33 cellular contexts compared by ENCODE assay signal in the genomic region with DNA sequence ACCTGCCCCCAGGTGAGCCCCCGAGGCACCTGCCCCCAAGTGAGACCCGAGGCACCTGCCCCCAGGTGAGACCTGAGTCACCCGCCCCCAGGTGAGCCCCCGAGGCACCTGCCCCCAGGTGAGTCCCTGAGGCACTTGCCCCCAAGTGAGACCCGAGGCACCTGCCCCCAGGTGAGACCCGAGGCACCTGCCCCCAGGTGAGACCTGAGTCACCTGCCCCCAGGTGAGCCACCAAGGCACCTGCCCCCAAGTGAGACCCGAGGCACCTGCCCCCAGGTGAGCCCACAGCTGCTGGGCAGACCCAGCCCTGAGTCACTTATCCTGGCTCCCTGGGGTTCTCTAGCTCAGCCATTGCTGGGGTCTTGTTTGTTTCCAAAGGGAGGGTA. TPM values are rescaled to one million over a fixed set of nuclear protein-coding genes. Genes with fewer than 3 reads are reported as not detected.
"Had no signal": no experiment of that assay in that cellular context is flagged by ENCODE, and none has a peak within 500 bp of the region (broad histone marks: within the 10 kb centered on the region; RNA-seq: fewer than 3 reads in every experiment).

No MANE protein-coding gene starts in this region.

- DNase-seq: activated CD4-positive, alpha-beta memory T cell treated with anti-CD3 and anti-CD28 coated beads, Interleukin-2, amount 10 ng/mL, durations not matched to agents 7 days and 5 days; activated CD4-positive, alpha-beta T cell treated with anti-CD3 and anti-CD28 coated beads for 1 hour; activated CD4-positive, alpha-beta T cell treated with anti-CD3 and anti-CD28 coated beads for 36 hours; activated CD4-positive, alpha-beta T cell treated with anti-CD3 and anti-CD28 coated beads for 48 hours; activated CD4-positive, alpha-beta T cell treated with anti-CD3 and anti-CD28 coated beads, Interleukin-2, amount 10 ng/mL, durations not matched to agents 7 days and 5 days; activated CD4-positive, alpha-beta T cell treated with anti-CD3 and anti-CD28 coated beads, Interleukin-2, amount 50 U/mL, for 48 hours; activated CD4-positive, CD25-positive, alpha-beta regulatory T cell; activated CD8-positive, alpha-beta memory T cell treated with anti-CD3 and anti-CD28 coated beads for 24 hours; activated CD8-positive, alpha-beta memory T cell treated with anti-CD3 and anti-CD28 coated beads, Interleukin-2, amount 10 ng/mL, durations not matched to agents 7 days and 5 days; activated CD8-positive, alpha-beta memory T cell treated with anti-CD3 and anti-CD28 coated beads, Interleukin-2, amount 50 U/mL, for 48 hours; activated CD8-positive, alpha-beta T cell treated with anti-CD3 and anti-CD28 coated beads, Interleukin-2, amount 10 ng/mL, durations not matched to agents 7 days and 5 days; activated effector memory CD4-positive, alpha-beta T cell treated with Interleukin-2 at 50 U/mL for 16 hours; activated gamma-delta T cell; activated naive CD4-positive, alpha-beta T cell treated with anti-CD3 and anti-CD28 coated beads, Interleukin-2, amount 10 ng/mL, durations not matched to agents 7 days and 5 days; activated naive CD4-positive, alpha-beta T cell treated with Interleukin-2 at 50 U/mL for 16 hours; activated naive CD8-positive, alpha-beta T cell treated with anti-CD3 and anti-CD28 coated beads, Interleukin-2, amount 10 ng/mL, durations not matched to agents 7 days and 5 days; activated naive CD8-positive, alpha-beta T cell treated with anti-CD3 and anti-CD28 coated beads, Interleukin-2, amount 50 U/mL, for 24 hours; activated T-cell treated with anti-CD3 and anti-CD28 coated beads, Interleukin-2, amount 50 U/mL, for 24 hours; activated T-cell treated with anti-CD3 and anti-CD28 coated beads, Interleukin-2, amount 50 U/mL, for 48 hours; amygdala; anterior cingulate cortex; caudate nucleus; cerebellar nuclear complex; T-helper 1 cell; T-helper 2 cell; T-helper 9 cell; WERI-Rb-1 had no signal

- H3K27me3 ChIP-seq: ascending aorta, cardiac muscle cell had no signal

- H3K36me3 ChIP-seq: ascending aorta, cardiac muscle cell, WERI-Rb-1 had no signal

- H3K9me3 ChIP-seq: ascending aorta had no signal

- H3K4me3 ChIP-seq: ascending aorta, cardiac muscle cell had no signal

- H3K27ac ChIP-seq: ascending aorta, cardiac muscle cell, WERI-Rb-1 had no signal

- ATAC-seq: activated CD4-positive, alpha-beta T cell treated with anti-CD3 and anti-CD28 coated beads for 36 hours; activated CD4-positive, CD25-positive, alpha-beta regulatory T cell treated with anti-CD3 and anti-CD28 coated beads, Interleukin-2, amount 50 U/mL, for 24 hours; activated CD8-positive, alpha-beta memory T cell treated with anti-CD3 and anti-CD28 coated beads, Interleukin-2, amount 10 ng/mL, durations not matched to agents 7 days and 5 days; activated CD8-positive, alpha-beta T cell treated with anti-CD3 and anti-CD28 coated beads, Interleukin-2, amount 10 ng/mL, durations not matched to agents 7 days and 5 days; activated naive CD8-positive, alpha-beta T cell treated with anti-CD3 and anti-CD28 coated beads, Interleukin-2, amount 50 U/mL, for 24 hours; WTC11 had no signal

RNA-seq across cellular contexts. Expression of a gene that starts 36.2 kb away (rescaled TPM):
- total RNA-seq: activated CD4-positive, alpha-beta memory T cell treated with anti-CD3 and anti-CD28 coated beads, Interleukin-2, amount 10 ng/mL, durations not matched to agents 7 days and 5 days; activated CD4-positive, alpha-beta T cell treated with anti-CD3 and anti-CD28 coated beads for 36 hours; activated CD4-positive, alpha-beta T cell treated with anti-CD3 and anti-CD28 coated beads, Interleukin-2, amount 10 ng/mL, durations not matched to agents 7 days and 5 days; activated CD8-positive, alpha-beta memory T cell treated with anti-CD3 and anti-CD28 coated beads, Interleukin-2, amount 10 ng/mL, durations not matched to agents 7 days and 5 days; activated CD8-positive, alpha-beta T cell treated with anti-CD3 and anti-CD28 coated beads, Interleukin-2, amount 10 ng/mL, durations not matched to agents 7 days and 5 days; activated naive CD8-positive, alpha-beta T cell treated with anti-CD3 and anti-CD28 coated beads, Interleukin-2, amount 10 ng/mL, durations not matched to agents 7 days and 5 days; activated T-helper 2 cell treated with anti-CD3 and anti-CD28 coated beads, Interferon-gamma antibody, Interleukin-2, Interleukin-4, amounts not matched to agents 10 μg/mL and 5 μg/mL and 100 μg/mL, durations not matched to agents 14 hours and 24 hours and 36 hours; bronchial epithelial cell; cardiac muscle cell had no signal
- polyA plus RNA-seq: cardiac muscle cell had no signal
